Comparison of ENCODE assay signal across 8 cellular contexts in genomic region chr7:105098863-105099515, GRCh38.
DNase-seq lines count a peak whose midpoint lies in the region; ATAC-seq and TF ChIP-seq lines count a peak whose summit lies in the region.

No MANE protein-coding gene starts in this region.

- TF ChIP-seq CTCF in GM06990 (IDR thresholded peaks at IDR 0.05; ENCODE audit: insufficient read depth, low read length, poor library complexity, severe bottlenecking) (no peak), WERI-Rb-1 (IDR thresholded peaks at IDR 0.05; ENCODE audit: low read depth, low read length) (no peak)

- no peak overlapping the region for H3K4me3 Mint-ChIP-seq in central memory CD8-positive, alpha-beta T cell

- peaks cover 23% of the 10 kb centered on the region for H3K4me1 Mint-ChIP-seq in central memory CD8-positive, alpha-beta T cell

- peaks cover 2% of the 10 kb centered on the region; the same call in 1 of the 2 replicates for H3K36me3 ChIP-seq in GM06990 (ENCODE audit: control insufficient read depth, insufficient read depth, low read length)
- peaks cover 42% of the 10 kb centered on the region for H3K36me3 ChIP-seq in WERI-Rb-1

- H3K36me3 Mint-ChIP-seq in central memory CD8-positive, alpha-beta T cell (ENCODE audit: insufficient read depth), result peaks cover 60% of the 10 kb centered on the region

- DNase-seq in GM06990 (ENCODE audit: extremely low read depth, insufficient read length), result peak; percentile 32
- DNase-seq in central memory CD8-positive, alpha-beta T cell (ENCODE audit: low spot score in 2 of 2), result no peak
- no peak for DNase-seq in NOMO-1 treated with DMSO at 0.1 percent for 48 hours (lab: John Stamatoyannopoulos, UW; ENCODE audit: unreplicated experiment)
- DNase-seq in OCI-M1 (lab: John Stamatoyannopoulos, UW), result no peak
- no peak for DNase-seq in WERI-Rb-1

- H3K4me3 ChIP-seq in GM06990 (replicated peaks; ENCODE audit: low read depth, low read length) (no peak overlapping the region), WERI-Rb-1 (ENCODE audit: low read depth, low read length) (no peak overlapping the region)

- H3K9me3 Mint-ChIP-seq in central memory CD8-positive, alpha-beta T cell, result no peaks in the 10 kb centered on the region

- no peaks in the 10 kb centered on the region for H3K27me3 ChIP-seq in GM06990 (replicated peaks; ENCODE audit: control insufficient read depth, insufficient read depth, low read length)
- no peaks in the 10 kb centered on the region for H3K27me3 ChIP-seq in WERI-Rb-1 (ENCODE audit: insufficient read depth, low read depth, severe bottlenecking)

- peak overlapping the region; percentile 88 for H3K27ac Mint-ChIP-seq in central memory CD8-positive, alpha-beta T cell (ENCODE audit: low read depth)

- H3K9me3 ChIP-seq in WERI-Rb-1 (ENCODE audit: severe bottlenecking), result no peaks in the 10 kb centered on the region

- ATAC-seq in GM19455 (IDR thresholded peaks at IDR 0.05; ENCODE audit: unreplicated experiment) (peak; percentile 70), HG03432 (IDR thresholded peaks at IDR 0.05; ENCODE audit: unreplicated experiment) (peak; percentile 80), HG02763 (IDR thresholded peaks at IDR 0.05; ENCODE audit: unreplicated experiment) (no peak)
- ATAC-seq in central memory CD8-positive, alpha-beta T cell (replicated peaks; ENCODE audit: extremely low read depth, poor library complexity, severe bottlenecking), result no peak

- no peak overlapping the region for H3K27ac ChIP-seq in WERI-Rb-1

- no peaks in the 10 kb centered on the region for H3K27me3 Mint-ChIP-seq in central memory CD8-positive, alpha-beta T cell

Comparison
In these comparisons a context has a peak if more than half of its experiments do, and no peak if none do; other contexts are left out.
1. ATAC-seq: peak in GM19455 (single experiment) and HG03432 (single experiment); none in central memory CD8-positive, alpha-beta T cell (single experiment) and HG02763 (single experiment).